ENCODE assay signal across 8 cellular contexts in the genomic region with DNA sequence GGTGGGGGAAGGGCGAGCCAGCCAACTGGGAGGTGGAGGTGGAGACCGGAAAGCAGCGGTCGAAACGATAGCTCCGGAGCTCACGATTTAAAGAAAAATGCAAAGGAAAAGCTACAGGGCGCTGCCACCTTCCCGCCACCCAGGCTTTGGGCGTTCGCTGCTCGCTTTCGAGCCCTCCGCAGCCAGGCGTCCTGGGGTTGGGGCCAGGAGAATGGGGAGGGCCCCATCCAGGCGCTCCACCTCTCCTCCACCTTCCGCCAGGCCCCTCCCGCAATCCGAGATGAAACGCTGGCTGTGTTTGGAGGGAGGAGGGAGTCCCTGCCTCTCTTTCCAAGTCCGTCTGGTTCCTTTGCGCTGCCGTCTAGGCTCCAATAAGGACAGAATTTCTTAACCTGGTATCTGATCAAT. TPM values are rescaled to one million over a fixed set of nuclear protein-coding genes. Genes with fewer than 3 reads are reported as not detected.
A peak's percentile ranks its signal among the peaks of the same experiment; 100 is the strongest.
DNase-seq lines count a peak whose midpoint lies in the region; ATAC-seq and TF ChIP-seq lines count a peak whose summit lies in the region.

No MANE protein-coding gene starts in this region.

- no peaks in the 10 kb centered on the region for H3K9me2 ChIP-seq in HCT116 (ENCODE audit: insufficient read depth)

- peaks cover 3 to 30% of the 10 kb centered on the region in 2 experiments; a peak in 3 of 4 replicates for H3K4me1 ChIP-seq in HCT116 (ENCODE audit: control insufficient read depth in 1 of 2, insufficient read depth in 2 of 2, low read length in 2 of 2)
- peaks cover 9% of the 10 kb centered on the region for H3K4me1 ChIP-seq in right cardiac atrium (ENCODE audit: control insufficient read depth, insufficient read depth, low read length)
- peaks cover 6% of the 10 kb centered on the region for H3K4me1 ChIP-seq in prostate gland (replicated peaks)

- in situ Hi-C loops in GM13977 (cut with MboI; ENCODE audit: low pct_unique_long_range_greater_than_20kb, low sequenced_read_pairs, unreplicated experiment) = loop anchor here (10.0 to 25.0 kb wide), 3 partner anchors 123 to 521 kb away; no protein-coding TSS in a partner anchor

- RAD21 ChIA-PET in HCT116 (lab: Charles Lee; ENCODE audit: low non-redundant PET in 1 of 2, low total read pairs in 2 of 2, uncharacterized antibody in 2 of 2, unreplicated experiment in 2 of 2) = interaction anchor here (0.6 to 4.0 kb wide), 8 partner anchors 107 to 186 kb away, joined by 3 to 33 read pairs (median 4); no protein-coding TSS in a partner anchor

- peak overlapping the region; percentile 92 for H2AFZ ChIP-seq in HCT116 (ENCODE audit: low read depth, low read length, poor library complexity, severe bottlenecking)

- TF ChIP-seq POLR2A in HCT116 (IDR thresholded peaks at IDR 0.05; ENCODE audit: borderline replicate concordance, extremely low read depth, insufficient read depth, insufficient read length) (no peak), prostate gland (IDR thresholded peaks at IDR 0.05) (peak; percentile 16)

- H3K4me3 ChIP-seq in HCT116 (replicated peaks in 1 of 2; ENCODE audit: low read depth in 1 of 2, low read length in 2 of 2) (peak overlapping the region; percentile 56 to 63), right cardiac atrium (ENCODE audit: low read length) (peak overlapping the region; percentile 41), prostate gland (peak overlapping the region; percentile 32 to 53)

- H3K9me3 ChIP-seq in HCT116 (ENCODE audit: control insufficient read depth in 1 of 2, insufficient read depth in 1 of 2, low read depth in 1 of 2, low read length in 2 of 2) (no peaks in the 10 kb centered on the region), right cardiac atrium (ENCODE audit: control insufficient read depth, low read length) (no peaks in the 10 kb centered on the region), prostate gland (no peaks in the 10 kb centered on the region)

- no peaks in the 10 kb centered on the region for H4K20me1 ChIP-seq in HCT116 (ENCODE audit: insufficient read depth)

- H3K27me3 Mint-ChIP-seq in activated naive CD8-positive, alpha-beta T cell treated with anti-CD3 and anti-CD28 coated beads for 36 hours = peaks cover 49% of the 10 kb centered on the region

- BruUV-seq in HCT116 (replicated peaks; lab: Mats Ljungman, UMichigan) = TSS peak; percentile 74

- peaks cover 22% of the 10 kb centered on the region for H3K4me1 Mint-ChIP-seq in activated naive CD8-positive, alpha-beta T cell treated with anti-CD3 and anti-CD28 coated beads for 36 hours

- H3K9ac ChIP-seq in HCT116 (ENCODE audit: low read length) = peak overlapping the region; percentile 74

- peak; percentile 29; the same call in 1 of the 2 replicates for TF ChIP-seq RAD21 in HCT116 (IDR thresholded peaks at IDR 0.05; ENCODE audit: low read depth)

- peaks cover 6% of the 10 kb centered on the region; the same call in 1 of the 2 replicates for H3K79me2 ChIP-seq in HCT116 (ENCODE audit: insufficient read depth, low read length)

- peak overlapping the region; percentile 97 for H3K4me2 ChIP-seq in HCT116 (ENCODE audit: low read length)

- H3K36me3 Mint-ChIP-seq in activated naive CD8-positive, alpha-beta T cell treated with anti-CD3 and anti-CD28 coated beads for 36 hours = peaks cover 1% of the 10 kb centered on the region

- peak overlapping the region; percentile 81 for H3K4me3 Mint-ChIP-seq in activated naive CD8-positive, alpha-beta T cell treated with anti-CD3 and anti-CD28 coated beads for 36 hours

- H3K27ac Mint-ChIP-seq in activated naive CD8-positive, alpha-beta T cell treated with anti-CD3 and anti-CD28 coated beads for 36 hours = peak overlapping the region; percentile 11

- POLR2A ChIA-PET in HCT116 (lab: Charles Lee) = interaction anchor here (0.6 to 2.9 kb wide), 12 partner anchors 11 to 375 kb away, joined by 3 to 22 read pairs (median 4); partner anchors contain the start of gene NAT10

- no peak for TF ChIP-seq CTCF in HCT116 (IDR thresholded peaks at IDR 0.05 in 2 of 3, conservative IDR thresholded peaks at IDR 0.05 in 1 of 3; ENCODE audit: borderline replicate concordance in 1 of 3, insufficient read depth in 1 of 3, low read depth in 2 of 3, low read length in 2 of 3)
- peak in 1 of 4 experiments; percentile 5 for TF ChIP-seq CTCF in prostate gland (IDR thresholded peaks at IDR 0.05)
- TF ChIP-seq CTCF in GM13977 (IDR thresholded peaks at IDR 0.05; ENCODE audit: extremely low read depth, insufficient read depth, missing control alignments) = no peak

- H3K36me3 ChIP-seq in HCT116 (ENCODE audit: control insufficient read depth in 1 of 2, insufficient read depth in 2 of 2, low read length in 2 of 2) (no peaks in the 10 kb centered on the region), prostate gland (no peaks in the 10 kb centered on the region)

- intact Hi-C loops in HCT116 (cut with micrococcal nuclease) = loop anchor here (2.0 to 5.0 kb wide), 5 partner anchors 96 to 541 kb away; partner anchors contain the start of gene NAT10
- intact Hi-C loops in right cardiac atrium (cut with DNase I) = loop anchor here in 3 of 4 donors (2.0 to 10.0 kb wide), 4 partner anchors 46 to 361 kb away; no protein-coding TSS in a partner anchor
- intact Hi-C loops in prostate gland (cut with DNase I) = loop anchor here (2.0 to 10.0 kb wide), 6 partner anchors 79 to 537 kb away; partner anchors contain the start of genes CAPRIN1 and CAT

- CTCF ChIA-PET in HCT116 (lab: Charles Lee) = interaction anchor here (0.9 to 4.3 kb wide), 9 partner anchors 9 to 370 kb away, joined by 3 to 93 read pairs (median 4); no protein-coding TSS in a partner anchor

- H3K27ac ChIP-seq in HCT116 (ENCODE audit: low read depth, low read length) = peak overlapping the region; percentile 62
- H3K27ac ChIP-seq in right cardiac atrium (ENCODE audit: low read length) = no peak overlapping the region
- peak overlapping the region; percentile 76 to 79 for H3K27ac ChIP-seq in prostate gland

- DNase-seq in EH (ENCODE audit: low read depth) (peak; percentile 36), HCT116 (ENCODE audit: low read depth, low spot score) (peak; percentile 65), NCI-H2227 treated with DMSO at 0.1 percent for 48 hours (lab: John Stamatoyannopoulos, UW) (peak; percentile 84), right cardiac atrium (peak; percentile 71 to 83 (median 83)), prostate gland (ENCODE audit: low spot score) (peak; percentile 66), GM13977 (ENCODE audit: low spot score) (no peak)
- no peak for DNase-seq in activated naive CD8-positive, alpha-beta T cell treated with anti-CD3 and anti-CD28 coated beads for 36 hours
- no peak for DNase-seq in stimulated activated CD4-positive, alpha-beta T cell treated with anti-CD3 and anti-CD28 coated beads, Interleukin-2, amount 100 ng/mL, for 24 hours

- under 1% methylated on average over 23 of the region's 23 CpGs for WGBS in right cardiac atrium
- WGBS in prostate gland = under 1% methylated on average over 23 of the region's 23 CpGs

- ATAC-seq in HCT116 = peak; percentile 72
- peak; percentile 55 to 57 for ATAC-seq in right cardiac atrium

- H3K9me3 Mint-ChIP-seq in activated naive CD8-positive, alpha-beta T cell treated with anti-CD3 and anti-CD28 coated beads for 36 hours = no peaks in the 10 kb centered on the region

- H3K27me3 ChIP-seq in HCT116 (ENCODE audit: insufficient read depth, low read length) (no peaks in the 10 kb centered on the region), right cardiac atrium (ENCODE audit: control insufficient read depth, insufficient read depth) (no peaks in the 10 kb centered on the region), prostate gland (replicated peaks; ENCODE audit: insufficient read depth) (no peaks in the 10 kb centered on the region)

TF ChIP-seq in HCT116, 20 proteins besides CTCF, POLR2A, EP300 and RAD21:
- TF ChIP-seq EGR1 (IDR thresholded peaks at IDR 0.05; ENCODE audit: low read depth) = no peak
- TF ChIP-seq SP1 (IDR thresholded peaks at IDR 0.05; ENCODE audit: low read depth) = peak; percentile 12; the same call in 1 of the 2 replicates
- peak; percentile 63 for TF ChIP-seq TCF7L2 (IDR thresholded peaks at IDR 0.05; ENCODE audit: borderline replicate concordance, extremely low read depth, insufficient read depth, insufficient read length)
- no peak for TF ChIP-seq SRF (IDR thresholded peaks at IDR 0.05; ENCODE audit: low read depth)
- TF ChIP-seq ELF1 (IDR thresholded peaks at IDR 0.05; ENCODE audit: borderline replicate concordance, low read depth) = no peak
- no peak for TF ChIP-seq EZH2phosphoT487 (IDR thresholded peaks at IDR 0.05; ENCODE audit: borderline replicate concordance)
- TF ChIP-seq YY1 (IDR thresholded peaks at IDR 0.05; ENCODE audit: extremely low read depth, insufficient replicate concordance, low read depth, low read length) = peak; percentile 31
- TF ChIP-seq, protein P1, sequence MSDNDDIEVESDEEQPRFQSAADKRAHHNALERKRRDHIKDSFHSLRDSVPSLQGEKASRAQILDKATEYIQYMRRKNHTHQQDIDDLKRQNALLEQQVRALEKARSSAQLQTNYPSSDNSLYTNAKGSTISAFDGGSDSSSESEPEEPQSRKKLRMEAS (IDR thresholded peaks at IDR 0.05) = peak; percentile 7; the same call in 1 of the 2 replicates
- no peak for TF ChIP-seq JUND (IDR thresholded peaks at IDR 0.05)

RNA-seq across cellular contexts. Expression of gene ABTB2, which starts 0.5 kb away (rescaled TPM):
- 6.8 TPM for total RNA-seq in HCT116 (2021; ENCODE audit: unreplicated experiment)
- 6.7 and 8.6 TPM in 2 replicates for polyA plus RNA-seq in HCT116 (2012)
- 1 to 10 TPM; 1.4 to 1.5 TPM for total RNA-seq in activated naive CD8-positive, alpha-beta T cell treated with anti-CD3 and anti-CD28 coated beads for 36 hours
- total RNA-seq in right cardiac atrium = 10 to 100 TPM in 3 of 4 donors, 1 to 10 TPM in 1; 8.5 to 14.1 (median 12.4) TPM
- 3.7 TPM for polyA plus RNA-seq in right cardiac atrium
- total RNA-seq in prostate gland = 10 to 100 TPM in 1 of 2 donors, 1 to 10 TPM in 1; 3.0 to 13.7 TPM

Comparison
In these comparisons a context has a peak if more than half of its experiments do, and no peak if none do; other contexts are left out.
1. DNase-seq: peak in EH (single experiment), HCT116 (single experiment), NCI-H2227 treated with DMSO at 0.1 percent for 48 hours (single experiment), right cardiac atrium (3 of 3) and prostate gland (single experiment); none in activated naive CD8-positive, alpha-beta T cell treated with anti-CD3 and anti-CD28 coated beads for 36 hours (single experiment), GM13977 (single experiment) and stimulated activated CD4-positive, alpha-beta T cell treated with anti-CD3 and anti-CD28 coated beads, Interleukin-2, amount 100 ng/mL, for 24 hours (0 of 2).
2. Peak in every context shown above with its lines, with median percentiles within 50 percentile points of each other: H3K4me3 ChIP-seq.